Comparison of ENCODE assay signal across 8 cellular contexts in genomic region chr9:132669329-132669635, GRCh38. TPM values are rescaled to one million over a fixed set of nuclear protein-coding genes. Genes with fewer than 3 reads are reported as not detected.
DNase-seq lines count a peak whose midpoint lies in the region; ATAC-seq and TF ChIP-seq lines count a peak whose summit lies in the region.

No MANE protein-coding gene starts in this region.

- H3K4me3 ChIP-seq in H7 (ENCODE audit: insufficient read depth, low read depth, low read length) (peak overlapping the region; percentile 99), WERI-Rb-1 (ENCODE audit: low read depth, low read length) (peak overlapping the region; percentile 97), skeletal muscle cell (ENCODE audit: low read depth, low read length) (peak overlapping the region; percentile 94)

- no peak for ATAC-seq in foreskin keratinocyte
- ATAC-seq in GM19463 (IDR thresholded peaks at IDR 0.05; ENCODE audit: unreplicated experiment): no peak
- no peak for ATAC-seq in sciatic nerve
- no peak for ATAC-seq in HG03045 (IDR thresholded peaks at IDR 0.05; ENCODE audit: unreplicated experiment)

- intact Hi-C loops in sciatic nerve (cut with DNase I): no loop called here

- H3K36me3 ChIP-seq in H7 (replicated peaks; ENCODE audit: control insufficient read depth, insufficient read depth, low read length): no peaks in the 10 kb centered on the region
- peaks cover 37% of the 10 kb centered on the region for H3K36me3 ChIP-seq in WERI-Rb-1

- TF ChIP-seq CTCF in WERI-Rb-1 (IDR thresholded peaks at IDR 0.05; ENCODE audit: low read depth, low read length) (no peak), foreskin keratinocyte (conservative IDR thresholded peaks at IDR 0.05) (no peak)

- no peaks in the 10 kb centered on the region for H3K27me3 ChIP-seq in H7 (ENCODE audit: control insufficient read depth, insufficient read depth, low read length)
- no peaks in the 10 kb centered on the region for H3K27me3 ChIP-seq in WERI-Rb-1 (ENCODE audit: insufficient read depth, low read depth, severe bottlenecking)
- no peaks in the 10 kb centered on the region for H3K27me3 ChIP-seq in foreskin keratinocyte

- H3K4me1 ChIP-seq in foreskin keratinocyte: peaks cover 17% of the 10 kb centered on the region

- no peak for DNase-seq in H7
- no peak for DNase-seq in WERI-Rb-1
- DNase-seq in foreskin keratinocyte: no peak
- DNase-seq in skeletal muscle cell (ENCODE audit: low read depth): no peak
- DNase-seq in H4 (ENCODE audit: low spot score): no peak
- no peak for DNase-seq in sciatic nerve (ENCODE audit: low spot score)

- no peaks in the 10 kb centered on the region for H3K9me3 ChIP-seq in WERI-Rb-1 (ENCODE audit: severe bottlenecking)

- H3K27ac ChIP-seq in WERI-Rb-1 (peak overlapping the region; percentile 94), foreskin keratinocyte (peak overlapping the region; percentile 82)

RNA-seq across cellular contexts. Expression of gene DDX31, which starts 0.5 kb away (rescaled TPM):
- total RNA-seq in H7 (2014; rRNA removed; shearing (Covaris generic)): 28.9 and 36.2 TPM in 2 replicates
- 21.6 and 22.3 TPM in 2 replicates for total RNA-seq in foreskin keratinocyte
- 12.4 and 15.0 TPM in 2 replicates for polyA plus RNA-seq in foreskin keratinocyte
- total RNA-seq in H4 (2014; rRNA removed; shearing (Covaris generic)): 14.8 and 16.0 TPM in 2 replicates
- total RNA-seq in sciatic nerve: 15.1 TPM

RNA-seq across cellular contexts. Expression of gene GTF3C4, which starts 1.0 kb away (rescaled TPM):
- total RNA-seq in H7 (2014; rRNA removed; shearing (Covaris generic)): 24.9 and 29.5 TPM in 2 replicates
- 19.2 and 19.7 TPM in 2 replicates for total RNA-seq in foreskin keratinocyte
- 4.6 and 5.3 TPM in 2 replicates for polyA plus RNA-seq in foreskin keratinocyte
- total RNA-seq in H4 (2014; rRNA removed; shearing (Covaris generic)): 11.4 and 12.4 TPM in 2 replicates
- total RNA-seq in sciatic nerve: 14.4 TPM
